Comparison of ENCODE assay signal across 10 cellular contexts in the genomic region with DNA sequence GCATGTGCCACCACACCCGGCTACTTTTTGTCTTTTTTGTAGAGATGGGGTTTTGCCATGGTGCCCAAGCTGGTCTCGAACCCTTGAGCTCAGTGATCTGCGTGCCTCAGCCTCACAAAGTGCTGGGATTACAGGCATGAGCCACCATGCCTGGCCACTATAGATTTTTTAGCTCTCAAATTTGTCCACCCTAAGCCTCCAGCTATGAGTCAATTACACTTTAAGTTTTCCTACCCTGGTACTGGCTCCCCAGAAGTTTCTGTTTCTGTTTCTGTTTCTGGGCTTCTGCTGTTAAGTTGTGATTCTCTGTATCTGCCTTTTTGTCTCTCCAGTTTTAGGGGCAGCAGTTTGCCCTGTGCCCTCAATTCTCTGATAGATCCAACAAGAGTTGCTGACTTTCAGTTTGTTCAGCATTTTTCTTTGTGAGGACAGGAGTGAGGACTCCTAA. TPM values are rescaled to one million over a fixed set of nuclear protein-coding genes. Genes with fewer than 3 reads are reported as not detected.
DNase-seq lines count a peak whose midpoint lies in the region; ATAC-seq and TF ChIP-seq lines count a peak whose summit lies in the region.
"Had no signal": no experiment of that assay in that cellular context is flagged by ENCODE, and none has a peak within 500 bp of the region (broad histone marks: within the 10 kb centered on the region; RNA-seq: fewer than 3 reads in every experiment).

No MANE protein-coding gene starts in this region.

- peak overlapping the region; percentile 68 for H2AFZ ChIP-seq in KMS-11 (ENCODE audit: low read depth)
- H2AFZ ChIP-seq in osteoblast (ENCODE audit: low read length): peak overlapping the region; percentile 44

- H3K4me1 ChIP-seq in KMS-11 (ENCODE audit: low read depth, poor library complexity, severe bottlenecking) (peaks cover 30% of the 10 kb centered on the region), osteoblast (ENCODE audit: insufficient read depth, low read length) (peaks cover 7% of the 10 kb centered on the region)

- H3K36me3 ChIP-seq in KMS-11 (ENCODE audit: insufficient read depth): no peaks in the 10 kb centered on the region
- no peaks in the 10 kb centered on the region for H3K36me3 ChIP-seq in osteoblast (ENCODE audit: insufficient read depth, low read length)

- peak overlapping the region; percentile 82 for H3K4me3 Mint-ChIP-seq in activated naive CD8-positive, alpha-beta T cell treated with anti-CD3 and anti-CD28 coated beads, Interleukin-2, amount 10 ng/mL, durations not matched to agents 7 days and 5 days

- peaks cover 14% of the 10 kb centered on the region for H3K36me3 Mint-ChIP-seq in activated naive CD8-positive, alpha-beta T cell treated with anti-CD3 and anti-CD28 coated beads, Interleukin-2, amount 10 ng/mL, durations not matched to agents 7 days and 5 days

- no peaks in the 10 kb centered on the region for H3K9me3 ChIP-seq in osteoblast (ENCODE audit: low read depth, low read length)

- no peaks in the 10 kb centered on the region for H3K9me3 Mint-ChIP-seq in activated naive CD8-positive, alpha-beta T cell treated with anti-CD3 and anti-CD28 coated beads, Interleukin-2, amount 10 ng/mL, durations not matched to agents 7 days and 5 days

- no peaks in the 10 kb centered on the region for H3K27me3 Mint-ChIP-seq in activated naive CD8-positive, alpha-beta T cell treated with anti-CD3 and anti-CD28 coated beads, Interleukin-2, amount 10 ng/mL, durations not matched to agents 7 days and 5 days

- H3K4me2 ChIP-seq in KMS-11 (peak overlapping the region; percentile 49), osteoblast (ENCODE audit: insufficient read depth, low read length) (peak overlapping the region; percentile 37)

- DNase-seq in activated naive CD8-positive, alpha-beta T cell treated with anti-CD3 and anti-CD28 coated beads, Interleukin-2, amount 10 ng/mL, durations not matched to agents 7 days and 5 days: peak; percentile 38
- DNase-seq in osteoblast (ENCODE audit: insufficient read length, low spot score, missing footprints): no peak
- DNase-seq in nucleus accumbens (lab: John Stamatoyannopoulos, UW): no peak
- DNase-seq in kidney glomerular epithelial cell (lab: John Stamatoyannopoulos, UW): no peak
- DNase-seq: activated CD8-positive, alpha-beta memory T cell treated with anti-CD3 and anti-CD28 coated beads, Interleukin-2, amount 50 U/mL, for 4 hours; effector CD8-positive, alpha-beta T cell had no signal

- H3K79me2 ChIP-seq in KMS-11 (ENCODE audit: insufficient read depth, low read depth) (no peaks in the 10 kb centered on the region), osteoblast (ENCODE audit: insufficient read depth, low read length) (peaks cover 3% of the 10 kb centered on the region)

- no peak for TF ChIP-seq CTCF in KMS-11 (conservative IDR thresholded peaks at IDR 0.05; ENCODE audit: low read depth, low read length)
- no peak for TF ChIP-seq CTCF in osteoblast (IDR thresholded peaks at IDR 0.05; ENCODE audit: extremely low read depth, low read depth, low read length)

- H3K4me3 ChIP-seq in KMS-11 (IDR thresholded peaks at IDR 0.05; ENCODE audit: insufficient read depth, low read depth, low read length): no peak overlapping the region
- H3K4me3 ChIP-seq in osteoblast (ENCODE audit: insufficient read depth, low read length): peak overlapping the region; percentile 20

- H3K27me3 ChIP-seq in KMS-11 (ENCODE audit: insufficient read depth, low read depth) (no peaks in the 10 kb centered on the region), osteoblast (ENCODE audit: insufficient read depth, low read length) (no peaks in the 10 kb centered on the region)

- H3K27ac Mint-ChIP-seq in activated naive CD8-positive, alpha-beta T cell treated with anti-CD3 and anti-CD28 coated beads, Interleukin-2, amount 10 ng/mL, durations not matched to agents 7 days and 5 days: peak overlapping the region; percentile 97

- H4K20me1 ChIP-seq in KMS-11 (ENCODE audit: insufficient read depth) (no peaks in the 10 kb centered on the region), osteoblast (ENCODE audit: insufficient read depth, low read length) (peaks cover 3% of the 10 kb centered on the region)

- POLR2A ChIA-PET in activated naive CD8-positive, alpha-beta T cell treated with anti-CD3 and anti-CD28 coated beads, Interleukin-2, amount 10 ng/mL, durations not matched to agents 7 days and 5 days (lab: Charles Lee): interaction anchor here (0.6 to 4.0 kb wide), 17 partner anchors 10 to 86 kb away, joined by 3 to 43 read pairs (median 4); a partner anchor contains a TSS

- peak overlapping the region; percentile 41; the same call in 1 of the 2 replicates for H3K9ac ChIP-seq in KMS-11

- H3K27ac ChIP-seq in KMS-11 (peak overlapping the region; percentile 79), osteoblast (ENCODE audit: low read depth, low read length) (no peak overlapping the region)

- ATAC-seq in GM18498 (IDR thresholded peaks at IDR 0.05; ENCODE audit: unreplicated experiment) (peak; percentile 18), HG02840 (IDR thresholded peaks at IDR 0.05; ENCODE audit: low FRiP score, unreplicated experiment) (no peak)
- ATAC-seq in activated naive CD8-positive, alpha-beta T cell treated with anti-CD3 and anti-CD28 coated beads, Interleukin-2, amount 10 ng/mL, durations not matched to agents 7 days and 5 days (ENCODE audit: low read depth): peak; percentile 25
- ATAC-seq: Panc1 had no signal

- H3K4me1 Mint-ChIP-seq in activated naive CD8-positive, alpha-beta T cell treated with anti-CD3 and anti-CD28 coated beads, Interleukin-2, amount 10 ng/mL, durations not matched to agents 7 days and 5 days: peaks cover 50% of the 10 kb centered on the region

RNA-seq across cellular contexts. Expression of a gene that starts 4.4 kb away (rescaled TPM):
- 100 to 1,000 TPM; 122 to 124 TPM for total RNA-seq in activated naive CD8-positive, alpha-beta T cell treated with anti-CD3 and anti-CD28 coated beads, Interleukin-2, amount 10 ng/mL, durations not matched to agents 7 days and 5 days
- 62.6 and 63.4 TPM in 2 replicates for total RNA-seq in osteoblast

RNA-seq across cellular contexts. Expression of a gene that starts 14.1 kb away (rescaled TPM):
- 10 to 100 TPM; 76.6 to 82.2 TPM for total RNA-seq in activated naive CD8-positive, alpha-beta T cell treated with anti-CD3 and anti-CD28 coated beads, Interleukin-2, amount 10 ng/mL, durations not matched to agents 7 days and 5 days
- 70.7 and 86.5 TPM in 2 replicates for total RNA-seq in osteoblast

RNA-seq across cellular contexts. Expression of a gene that starts 14.6 kb away (rescaled TPM):
- 100 to 1,000 TPM; 179 to 196 TPM for total RNA-seq in activated naive CD8-positive, alpha-beta T cell treated with anti-CD3 and anti-CD28 coated beads, Interleukin-2, amount 10 ng/mL, durations not matched to agents 7 days and 5 days
- total RNA-seq in osteoblast: 56.3 and 69.1 TPM in 2 replicates

RNA-seq across cellular contexts. Expression of a gene that starts 16.2 kb away (rescaled TPM):
- 1 to 10 TPM; 5.7 to 5.8 TPM for total RNA-seq in activated naive CD8-positive, alpha-beta T cell treated with anti-CD3 and anti-CD28 coated beads, Interleukin-2, amount 10 ng/mL, durations not matched to agents 7 days and 5 days
- 0.36 and 1.2 TPM in 2 replicates for total RNA-seq in osteoblast

RNA-seq across cellular contexts. Expression of a gene that starts 24.6 kb away (rescaled TPM):
- 10 to 100 TPM; 42.1 to 48.8 TPM for total RNA-seq in activated naive CD8-positive, alpha-beta T cell treated with anti-CD3 and anti-CD28 coated beads, Interleukin-2, amount 10 ng/mL, durations not matched to agents 7 days and 5 days
- 28.9 and 34.0 TPM in 2 replicates for total RNA-seq in osteoblast
